1 cellular context compared by ENCODE assay signal in genomic region chr15:65883571-65883970, GRCh38.
TF ChIP-seq lines count a peak whose summit lies in the region.

No MANE protein-coding gene starts in this region.

TF ChIP-seq in WTC11, 78 proteins besides CTCF, POLR2A, EP300 and RAD21 (continued from another document):
- TF ChIP-seq, protein P1, sequence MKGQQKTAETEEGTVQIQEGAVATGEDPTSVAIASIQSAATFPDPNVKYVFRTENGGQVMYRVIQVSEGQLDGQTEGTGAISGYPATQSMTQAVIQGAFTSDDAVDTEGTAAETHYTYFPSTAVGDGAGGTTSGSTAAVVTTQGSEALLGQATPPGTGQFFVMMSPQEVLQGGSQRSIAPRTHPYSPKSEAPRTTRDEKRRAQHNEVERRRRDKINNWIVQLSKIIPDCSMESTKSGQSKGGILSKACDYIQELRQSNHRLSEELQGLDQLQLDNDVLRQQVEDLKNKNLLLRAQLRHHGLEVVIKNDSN (CRISPR knock-in tag; IDR thresholded peaks at IDR 0.05), result 0 out of 2 replicates have a peak, but pooled peaks have one; percentile 18
- TF ChIP-seq, protein P2, sequence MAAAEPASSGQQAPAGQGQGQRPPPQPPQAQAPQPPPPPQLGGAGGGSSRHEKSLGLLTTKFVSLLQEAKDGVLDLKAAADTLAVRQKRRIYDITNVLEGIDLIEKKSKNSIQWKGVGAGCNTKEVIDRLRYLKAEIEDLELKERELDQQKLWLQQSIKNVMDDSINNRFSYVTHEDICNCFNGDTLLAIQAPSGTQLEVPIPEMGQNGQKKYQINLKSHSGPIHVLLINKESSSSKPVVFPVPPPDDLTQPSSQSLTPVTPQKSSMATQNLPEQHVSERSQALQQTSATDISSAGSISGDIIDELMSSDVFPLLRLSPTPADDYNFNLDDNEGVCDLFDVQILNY (CRISPR knock-in tag; IDR thresholded peaks at IDR 0.05), result no peak
- TF ChIP-seq TP53 (CRISPR knock-in tag; IDR thresholded peaks at IDR 0.05) (no peak), NR3C1 (CRISPR knock-in tag; conservative IDR thresholded peaks at IDR 0.05; ENCODE audit: low read depth) (no peak), NFYB (CRISPR knock-in tag; conservative IDR thresholded peaks at IDR 0.05; ENCODE audit: low read depth) (no peak), ZNF396 (CRISPR knock-in tag; IDR thresholded peaks at IDR 0.05; ENCODE audit: borderline replicate concordance) (no peak)
